2 cellular contexts compared by ENCODE assay signal in genomic region chr11:107683807-107684206, GRCh38.
TF ChIP-seq lines count a peak whose summit lies in the region.

No MANE protein-coding gene starts in this region.

TF ChIP-seq in GM12878, 131 proteins besides CTCF, POLR2A, EP300 and RAD21 (continued from another document):
- TF ChIP-seq E4F1 (IDR thresholded peaks at IDR 0.05; ENCODE audit: borderline replicate concordance, partially characterized antibody): no peak
- TF ChIP-seq EZH2 (IDR thresholded peaks at IDR 0.05; ENCODE audit: borderline replicate concordance, control insufficient read depth, low read depth, low read length): no peak
- TF ChIP-seq PRDM15 (CRISPR knock-in tag; IDR thresholded peaks at IDR 0.05): no peak
- TF ChIP-seq CHD2 (IDR thresholded peaks at IDR 0.05; ENCODE audit: borderline replicate concordance, low read depth, low read length): no peak
- no peak for TF ChIP-seq MLLT1 (IDR thresholded peaks at IDR 0.05)
- TF ChIP-seq POLR2AphosphoS2 (IDR thresholded peaks at IDR 0.05; ENCODE audit: low read depth, low read length): no peak
- no peak for TF ChIP-seq ZNF384 (IDR thresholded peaks at IDR 0.05; ENCODE audit: borderline replicate concordance, low read depth, low read length)
- TF ChIP-seq STAT3 (IDR thresholded peaks at IDR 0.05; ENCODE audit: low read depth, low read length): no peak
- TF ChIP-seq NR2C1 (IDR thresholded peaks at IDR 0.05): no peak
- TF ChIP-seq ATF3 (IDR thresholded peaks at IDR 0.05; ENCODE audit: borderline replicate concordance, extremely low read depth, low read depth, low read length): no peak
- TF ChIP-seq USF1 (IDR thresholded peaks at IDR 0.05; ENCODE audit: borderline replicate concordance, extremely low read length, insufficient read depth, low read depth, low read length): no peak
- TF ChIP-seq KLF5 (IDR thresholded peaks at IDR 0.05; ENCODE audit: partially characterized antibody): no peak
- TF ChIP-seq ZBTB33 (IDR thresholded peaks at IDR 0.05): no peak

TF ChIP-seq in neural cell, 6 proteins besides CTCF, POLR2A, EP300 and RAD21 (continued from another document):
- TF ChIP-seq REST (IDR thresholded peaks at IDR 0.05; ENCODE audit: borderline replicate concordance) (no peak), SMC3 (conservative IDR thresholded peaks at IDR 0.05; ENCODE audit: poor library complexity) (no peak), EZH2 (IDR thresholded peaks at IDR 0.05; ENCODE audit: borderline replicate concordance, insufficient read depth, low read length, poor library complexity, severe bottlenecking) (no peak), MXI1 (conservative IDR thresholded peaks at IDR 0.05; ENCODE audit: poor library complexity, severe bottlenecking) (no peak)
TF ChIP-seq in neural cell: peak in this region for 0.
